In genomic region chrX:143632625-143633387, GRCh38 we compare ENCODE assay signal across 11 cellular contexts. TPM values are rescaled to one million over a fixed set of nuclear protein-coding genes. Genes with fewer than 3 reads are reported as not detected.
DNase-seq lines count a peak whose midpoint lies in the region; ATAC-seq and FAIRE-seq lines count a peak whose summit lies in the region.
"Had no signal": no experiment of that assay in that cellular context is flagged by ENCODE, and none has a peak within 500 bp of the region (broad histone marks: within the 10 kb centered on the region; RNA-seq: fewer than 3 reads in every experiment).

No MANE protein-coding gene starts in this region.

- H3K27me3 Mint-ChIP-seq in activated CD4-positive, alpha-beta T cell treated with anti-CD3 and anti-CD28 coated beads, Interleukin-2, amount 10 ng/mL, durations not matched to agents 7 days and 5 days, result peaks cover 15% of the 10 kb centered on the region

- H3K4me3 ChIP-seq in iPS-18a (ENCODE audit: low read length) (peak overlapping the region; percentile 65), stomach smooth muscle (ENCODE audit: low read length in 2 of 2) (peak overlapping the region; percentile 12 to 67)
- H3K4me3 ChIP-seq: SJCRH30, uterus had no signal

- POLR2A ChIA-PET in activated CD4-positive, alpha-beta T cell treated with anti-CD3 and anti-CD28 coated beads, Interleukin-2, amount 10 ng/mL, durations not matched to agents 7 days and 5 days (lab: Charles Lee), result no interaction called here

- peaks cover 36% of the 10 kb centered on the region for H3K9me3 ChIP-seq in iPS-18a (ENCODE audit: control insufficient read depth, low read depth, low read length)
- no peaks in the 10 kb centered on the region for H3K9me3 ChIP-seq in stomach smooth muscle (ENCODE audit: control insufficient read depth in 2 of 2, low read length in 2 of 2)
- H3K9me3 ChIP-seq: SJCRH30, uterus had no signal

- H3K4me1 ChIP-seq in iPS-18a (ENCODE audit: control insufficient read depth, low read depth, low read length) (peaks cover 10% of the 10 kb centered on the region), stomach smooth muscle (ENCODE audit: control insufficient read depth, insufficient read depth, low read length) (peaks cover 5% of the 10 kb centered on the region)
- H3K4me1 ChIP-seq: SJCRH30, uterus had no signal

- peaks cover 2% of the 10 kb centered on the region for H3K4me1 Mint-ChIP-seq in activated CD4-positive, alpha-beta T cell treated with anti-CD3 and anti-CD28 coated beads, Interleukin-2, amount 10 ng/mL, durations not matched to agents 7 days and 5 days

- CTCF ChIA-PET in activated CD4-positive, alpha-beta T cell treated with anti-CD3 and anti-CD28 coated beads, Interleukin-2, amount 10 ng/mL, durations not matched to agents 7 days and 5 days (lab: Charles Lee), result no interaction called here

- DNase-seq in activated CD4-positive, alpha-beta T cell treated with anti-CD3 and anti-CD28 coated beads, Interleukin-2, amount 10 ng/mL, durations not matched to agents 7 days and 5 days, result no peak
- DNase-seq in activated CD4-positive, alpha-beta T cell treated with anti-CD3 and anti-CD28 coated beads, Interleukin-2, amount 50 U/mL, for 1 hour, result no peak
- no peak for DNase-seq in RCC 7860 (ENCODE audit: low spot score)
- no peak for DNase-seq in activated CD4-positive, CD25-positive, alpha-beta regulatory T cell (lab: John Stamatoyannopoulos, UW)
- DNase-seq: left colon, SJCRH30, uterus had no signal

- H3K36me3 Mint-ChIP-seq in activated CD4-positive, alpha-beta T cell treated with anti-CD3 and anti-CD28 coated beads, Interleukin-2, amount 10 ng/mL, durations not matched to agents 7 days and 5 days (ENCODE audit: low read depth), result no peaks in the 10 kb centered on the region

- no peaks in the 10 kb centered on the region for H3K36me3 ChIP-seq in iPS-18a (ENCODE audit: control insufficient read depth, low read depth, low read length)
- H3K36me3 ChIP-seq in stomach smooth muscle (ENCODE audit: control insufficient read depth in 2 of 2, insufficient read depth in 2 of 2, low read length in 2 of 2), result no peaks in the 10 kb centered on the region
- H3K36me3 ChIP-seq: SJCRH30, uterus had no signal

- no peaks in the 10 kb centered on the region for H3K9me3 Mint-ChIP-seq in activated CD4-positive, alpha-beta T cell treated with anti-CD3 and anti-CD28 coated beads, Interleukin-2, amount 10 ng/mL, durations not matched to agents 7 days and 5 days

- no peak overlapping the region for H3K27ac ChIP-seq in iPS-18a (ENCODE audit: low read length)
- no peak overlapping the region for H3K27ac ChIP-seq in stomach smooth muscle (ENCODE audit: low read length)
- H3K27ac ChIP-seq: SJCRH30, uterus had no signal

- no peak overlapping the region for H3K4me3 Mint-ChIP-seq in activated CD4-positive, alpha-beta T cell treated with anti-CD3 and anti-CD28 coated beads, Interleukin-2, amount 10 ng/mL, durations not matched to agents 7 days and 5 days

- peak overlapping the region; percentile 80 for H3K27ac Mint-ChIP-seq in activated CD4-positive, alpha-beta T cell treated with anti-CD3 and anti-CD28 coated beads, Interleukin-2, amount 10 ng/mL, durations not matched to agents 7 days and 5 days

- no peak overlapping the region for H3K9ac ChIP-seq in iPS-18a (ENCODE audit: low read length)
- H3K9ac ChIP-seq in stomach smooth muscle (ENCODE audit: low read length in 2 of 2), result no peak overlapping the region

- FAIRE-seq in RCC 7860 (lab: Jason Lieb, UNC), result peak; percentile 12

- ATAC-seq in GM19455 (IDR thresholded peaks at IDR 0.05; ENCODE audit: unreplicated experiment) (no peak), GM19397 (IDR thresholded peaks at IDR 0.05; ENCODE audit: unreplicated experiment) (no peak)
- ATAC-seq: left colon had no signal

- H3K27me3 ChIP-seq in iPS-18a (ENCODE audit: control insufficient read depth, insufficient read depth, low read length) (peaks cover 21% of the 10 kb centered on the region), stomach smooth muscle (ENCODE audit: control insufficient read depth in 1 of 2, insufficient read depth in 2 of 2, low read length in 2 of 2) (peaks cover 8 to 16% of the 10 kb centered on the region in 2 donors)
- H3K27me3 ChIP-seq: SJCRH30 had no signal

RNA-seq across cellular contexts. Expression of gene SLITRK4, which starts 3.1 kb away (rescaled TPM):
- total RNA-seq in activated CD4-positive, alpha-beta T cell treated with anti-CD3 and anti-CD28 coated beads, Interleukin-2, amount 10 ng/mL, durations not matched to agents 7 days and 5 days, result not detected
